In the genomic region with DNA sequence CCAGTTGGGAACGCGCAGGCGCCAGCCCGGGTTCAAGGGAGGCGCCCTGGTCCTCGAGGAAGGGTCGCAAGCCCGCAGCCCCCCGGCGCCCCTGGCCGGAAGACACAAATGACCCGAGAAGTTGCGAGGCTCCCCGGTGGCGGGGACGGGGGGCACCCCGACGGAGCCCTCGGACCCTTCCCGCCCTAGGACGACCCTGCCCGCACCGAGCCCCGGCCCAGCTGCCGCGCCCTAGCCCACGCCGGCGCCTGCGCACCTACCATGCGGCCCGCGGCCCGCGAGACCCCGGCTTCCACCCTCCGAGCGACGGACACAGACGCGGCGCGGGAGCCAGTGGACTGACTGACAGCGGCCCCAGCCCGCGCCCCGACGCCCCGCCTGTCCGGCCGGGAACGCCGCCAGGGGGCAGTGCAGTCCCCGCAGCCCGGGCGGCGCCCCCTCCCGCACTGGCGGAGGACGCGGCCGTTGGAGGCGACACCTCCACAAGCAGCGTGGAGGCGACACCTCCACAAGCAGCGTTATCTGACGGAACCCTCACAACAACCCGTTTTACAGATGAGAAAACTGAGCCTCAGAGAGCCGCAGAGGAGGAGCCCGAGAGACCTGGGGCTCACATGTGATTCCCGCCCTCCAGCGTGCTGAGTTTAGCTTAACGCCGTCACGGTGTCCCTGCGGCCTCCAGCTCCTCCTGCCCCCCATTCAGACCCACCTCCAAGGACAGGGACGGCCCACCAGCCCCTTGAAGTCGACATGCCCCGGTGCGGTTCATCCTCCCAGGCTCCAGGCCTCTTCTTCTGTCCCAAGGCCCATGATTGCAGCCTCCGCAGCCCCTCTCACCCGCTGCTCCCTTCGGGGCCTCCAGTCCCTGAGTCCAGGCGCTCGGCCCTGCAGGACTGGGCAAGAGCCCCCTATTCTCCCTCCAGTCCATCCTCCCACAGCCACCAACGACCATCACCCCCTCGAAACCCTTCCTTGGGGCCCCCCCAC, we compare ENCODE assay signal across 1 cellular context.
TF ChIP-seq lines count a peak whose summit lies in the region.

A gene with protein sequence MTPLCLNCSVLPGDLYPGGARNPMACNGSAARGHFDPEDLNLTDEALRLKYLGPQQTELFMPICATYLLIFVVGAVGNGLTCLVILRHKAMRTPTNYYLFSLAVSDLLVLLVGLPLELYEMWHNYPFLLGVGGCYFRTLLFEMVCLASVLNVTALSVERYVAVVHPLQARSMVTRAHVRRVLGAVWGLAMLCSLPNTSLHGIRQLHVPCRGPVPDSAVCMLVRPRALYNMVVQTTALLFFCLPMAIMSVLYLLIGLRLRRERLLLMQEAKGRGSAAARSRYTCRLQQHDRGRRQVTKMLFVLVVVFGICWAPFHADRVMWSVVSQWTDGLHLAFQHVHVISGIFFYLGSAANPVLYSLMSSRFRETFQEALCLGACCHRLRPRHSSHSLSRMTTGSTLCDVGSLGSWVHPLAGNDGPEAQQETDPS (minus strand): TSS at position 347 of the 987 bp plus-strand sequence. CDS start 84 bp downstream, at position 263.

TF ChIP-seq in HepG2, 621 proteins besides CTCF, POLR2A, EP300 and RAD21 (continued from another document and continues in another):
- TF ChIP-seq ZBTB40 (IDR thresholded peaks at IDR 0.05) (no peak), ZBTB40 (CRISPR knock-in tag; IDR thresholded peaks at IDR 0.05) (no peak), ATF7 (IDR thresholded peaks at IDR 0.05) (no peak), ATF7 (CRISPR knock-in tag; IDR thresholded peaks at IDR 0.05) (no peak), SPEN (CRISPR knock-in tag; IDR thresholded peaks at IDR 0.05; ENCODE audit: low read depth) (0 out of 2 replicates have a peak, but pooled peaks have one; percentile 19), NCOA2 (CRISPR knock-in tag; IDR thresholded peaks at IDR 0.05) (no peak), KIAA2018 (CRISPR knock-in tag; IDR thresholded peaks at IDR 0.05; ENCODE audit: borderline replicate concordance) (no peak), ZNF326 (CRISPR knock-in tag; IDR thresholded peaks at IDR 0.05; ENCODE audit: borderline replicate concordance) (no peak), ZNF552 (CRISPR knock-in tag; IDR thresholded peaks at IDR 0.05; ENCODE audit: borderline replicate concordance) (no peak), ZSCAN31 (CRISPR knock-in tag; IDR thresholded peaks at IDR 0.05; ENCODE audit: low read depth) (no peak), BATF2 (CRISPR knock-in tag; IDR thresholded peaks at IDR 0.05) (no peak), ZNF780A (CRISPR knock-in tag; IDR thresholded peaks at IDR 0.05) (no peak), HDAC6 (IDR thresholded peaks at IDR 0.05; ENCODE audit: low read depth, low read length) (no peak), RARG (CRISPR knock-in tag; IDR thresholded peaks at IDR 0.05; ENCODE audit: low read depth) (no peak), DPF2 (CRISPR knock-in tag; IDR thresholded peaks at IDR 0.05; ENCODE audit: borderline replicate concordance, low read depth) (no peak)
- TF ChIP-seq, protein P1, sequence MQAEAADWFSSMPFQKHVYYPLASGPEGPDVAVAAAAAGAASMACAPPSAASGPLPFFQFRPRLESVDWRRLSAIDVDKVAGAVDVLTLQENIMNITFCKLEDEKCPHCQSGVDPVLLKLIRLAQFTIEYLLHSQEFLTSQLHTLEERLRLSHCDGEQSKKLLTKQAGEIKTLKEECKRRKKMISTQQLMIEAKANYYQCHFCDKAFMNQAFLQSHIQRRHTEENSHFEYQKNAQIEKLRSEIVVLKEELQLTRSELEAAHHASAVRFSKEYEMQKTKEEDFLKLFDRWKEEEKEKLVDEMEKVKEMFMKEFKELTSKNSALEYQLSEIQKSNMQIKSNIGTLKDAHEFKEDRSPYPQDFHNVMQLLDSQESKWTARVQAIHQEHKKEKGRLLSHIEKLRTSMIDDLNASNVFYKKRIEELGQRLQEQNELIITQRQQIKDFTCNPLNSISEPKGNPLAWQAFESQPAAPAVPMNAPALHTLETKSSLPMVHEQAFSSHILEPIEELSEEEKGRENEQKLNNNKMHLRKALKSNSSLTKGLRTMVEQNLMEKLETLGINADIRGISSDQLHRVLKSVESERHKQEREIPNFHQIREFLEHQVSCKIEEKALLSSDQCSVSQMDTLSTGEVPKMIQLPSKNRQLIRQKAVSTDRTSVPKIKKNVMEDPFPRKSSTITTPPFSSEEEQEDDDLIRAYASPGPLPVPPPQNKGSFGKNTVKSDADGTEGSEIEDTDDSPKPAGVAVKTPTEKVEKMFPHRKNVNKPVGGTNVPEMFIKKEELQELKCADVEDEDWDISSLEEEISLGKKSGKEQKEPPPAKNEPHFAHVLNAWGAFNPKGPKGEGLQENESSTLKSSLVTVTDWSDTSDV (CRISPR knock-in tag; IDR thresholded peaks at IDR 0.05): no peak
- TF ChIP-seq, protein P2, sequence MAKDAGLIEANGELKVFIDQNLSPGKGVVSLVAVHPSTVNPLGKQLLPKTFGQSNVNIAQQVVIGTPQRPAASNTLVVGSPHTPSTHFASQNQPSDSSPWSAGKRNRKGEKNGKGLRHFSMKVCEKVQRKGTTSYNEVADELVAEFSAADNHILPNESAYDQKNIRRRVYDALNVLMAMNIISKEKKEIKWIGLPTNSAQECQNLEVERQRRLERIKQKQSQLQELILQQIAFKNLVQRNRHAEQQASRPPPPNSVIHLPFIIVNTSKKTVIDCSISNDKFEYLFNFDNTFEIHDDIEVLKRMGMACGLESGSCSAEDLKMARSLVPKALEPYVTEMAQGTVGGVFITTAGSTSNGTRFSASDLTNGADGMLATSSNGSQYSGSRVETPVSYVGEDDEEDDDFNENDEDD (CRISPR knock-in tag; IDR thresholded peaks at IDR 0.05; ENCODE audit: borderline replicate concordance): no peak
- TF ChIP-seq, protein P3, sequence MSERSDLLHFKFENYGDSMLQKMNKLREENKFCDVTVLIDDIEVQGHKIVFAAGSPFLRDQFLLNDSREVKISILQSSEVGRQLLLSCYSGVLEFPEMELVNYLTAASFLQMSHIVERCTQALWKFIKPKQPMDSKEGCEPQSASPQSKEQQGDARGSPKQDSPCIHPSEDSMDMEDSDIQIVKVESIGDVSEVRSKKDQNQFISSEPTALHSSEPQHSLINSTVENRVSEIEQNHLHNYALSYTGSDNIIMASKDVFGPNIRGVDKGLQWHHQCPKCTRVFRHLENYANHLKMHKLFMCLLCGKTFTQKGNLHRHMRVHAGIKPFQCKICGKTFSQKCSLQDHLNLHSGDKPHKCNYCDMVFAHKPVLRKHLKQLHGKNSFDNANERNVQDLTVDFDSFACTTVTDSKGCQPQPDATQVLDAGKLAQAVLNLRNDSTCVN (CRISPR knock-in tag; IDR thresholded peaks at IDR 0.05; ENCODE audit: borderline replicate concordance): no peak
